ENCODE assay signal across 14 cellular contexts in the genomic region with DNA sequence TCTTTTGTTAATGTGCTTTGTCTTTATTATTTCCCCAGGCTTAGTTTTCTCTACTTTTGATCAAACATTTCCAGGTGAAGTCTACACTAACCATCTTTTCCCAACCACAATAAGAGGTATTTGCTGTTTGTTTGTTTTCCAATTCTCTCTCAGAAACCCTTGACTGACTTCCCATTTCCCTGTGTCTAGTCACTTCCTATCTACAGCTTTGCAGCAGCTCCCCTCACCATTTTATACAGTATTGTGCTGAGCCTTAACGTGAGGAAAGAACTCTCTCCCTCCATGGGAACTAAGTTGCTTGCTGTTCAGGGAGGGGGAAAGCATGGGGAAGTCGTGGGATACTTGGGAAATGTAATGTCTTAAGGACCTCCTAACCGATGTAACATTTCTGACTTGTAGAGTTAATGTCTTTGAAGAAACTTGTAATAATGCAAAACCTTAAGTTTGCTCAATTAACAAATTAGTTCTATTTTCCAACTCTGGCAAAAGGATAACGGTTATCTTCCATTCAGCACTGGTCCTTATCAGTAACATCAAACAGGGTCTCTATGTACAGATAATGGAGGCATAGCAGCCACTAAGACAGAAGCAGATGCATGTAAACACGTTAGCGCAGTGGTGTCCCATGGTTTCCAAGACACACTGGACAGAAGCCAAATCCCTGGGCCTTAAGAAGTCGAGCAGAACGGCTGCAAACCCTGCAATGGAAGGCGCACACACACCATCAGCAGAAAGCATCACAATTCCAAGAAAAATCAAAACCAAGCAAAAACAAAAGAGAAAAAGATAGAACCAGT. TPM values are rescaled to one million over a fixed set of nuclear protein-coding genes. Genes with fewer than 3 reads are reported as not detected.
A peak's percentile ranks its signal among the peaks of the same experiment; 100 is the strongest.
DNase-seq lines count a peak whose midpoint lies in the region; ATAC-seq, FAIRE-seq and TF ChIP-seq lines count a peak whose summit lies in the region.
"Had no signal": no experiment of that assay in that cellular context is flagged by ENCODE, and none has a peak within 500 bp of the region (broad histone marks: within the 10 kb centered on the region; RNA-seq: fewer than 3 reads in every experiment).

No MANE protein-coding gene starts in this region.

- TF ChIP-seq CTCF in BE2C (IDR thresholded peaks at IDR 0.05; ENCODE audit: low read depth, low read length): no peak

- H3K36me3 Mint-ChIP-seq in activated T-helper 2 cell treated with anti-CD3 and anti-CD28 coated beads, Interferon-gamma antibody, Interleukin-2, Interleukin-4, amounts not matched to agents 10 μg/mL and 5 μg/mL and 100 μg/mL, durations not matched to agents 14 hours and 24 hours and 36 hours (ENCODE audit: low read depth): peaks cover 33% of the 10 kb centered on the region

- H3K9me3 Mint-ChIP-seq in activated T-helper 2 cell treated with anti-CD3 and anti-CD28 coated beads, Interferon-gamma antibody, Interleukin-2, Interleukin-4, amounts not matched to agents 10 μg/mL and 5 μg/mL and 100 μg/mL, durations not matched to agents 14 hours and 24 hours and 36 hours: no peaks in the 10 kb centered on the region

- H3K27me3 Mint-ChIP-seq in activated T-helper 2 cell treated with anti-CD3 and anti-CD28 coated beads, Interferon-gamma antibody, Interleukin-2, Interleukin-4, amounts not matched to agents 10 μg/mL and 5 μg/mL and 100 μg/mL, durations not matched to agents 14 hours and 24 hours and 36 hours (ENCODE audit: low read depth): no peaks in the 10 kb centered on the region

- no peaks in the 10 kb centered on the region for H3K9me3 ChIP-seq in BE2C
- H3K9me3 ChIP-seq in right cardiac atrium (ENCODE audit: control insufficient read depth, low read length): no peaks in the 10 kb centered on the region
- H3K9me3 ChIP-seq: BLaER1 had no signal

- H3K4me1 ChIP-seq in BE2C: peaks cover 30% of the 10 kb centered on the region
- H3K4me1 ChIP-seq in right cardiac atrium (ENCODE audit: control insufficient read depth, insufficient read depth, low read length): peaks cover 13% of the 10 kb centered on the region
- H3K4me1 ChIP-seq: BLaER1 had no signal

- H3K4me3 ChIP-seq in BE2C (ENCODE audit: low read depth, low read length): no peak overlapping the region
- no peak overlapping the region for H3K4me3 ChIP-seq in right cardiac atrium (ENCODE audit: low read length)
- H3K4me3 ChIP-seq: BLaER1 had no signal

- peak overlapping the region; percentile 26 for H3K27ac Mint-ChIP-seq in activated T-helper 2 cell treated with anti-CD3 and anti-CD28 coated beads, Interferon-gamma antibody, Interleukin-2, Interleukin-4, amounts not matched to agents 10 μg/mL and 5 μg/mL and 100 μg/mL, durations not matched to agents 14 hours and 24 hours and 36 hours

- H3K27me3 ChIP-seq in BE2C: no peaks in the 10 kb centered on the region
- H3K27me3 ChIP-seq in right cardiac atrium (ENCODE audit: control insufficient read depth, insufficient read depth): no peaks in the 10 kb centered on the region
- H3K27me3 ChIP-seq: BLaER1 had no signal

- intact Hi-C loops in activated T-helper 2 cell treated with anti-CD3 and anti-CD28 coated beads, Interferon-gamma antibody, Interleukin-2, Interleukin-4, amounts not matched to agents 10 μg/mL and 5 μg/mL and 100 μg/mL, durations not matched to agents 14 hours and 24 hours and 36 hours (cut with micrococcal nuclease): no loop called here
- intact Hi-C loops in right cardiac atrium (cut with DNase I): no loop called here

- DNase-seq in BE2C (peak; percentile 77), NCI-H1105 (lab: John Stamatoyannopoulos, UW) (peak; percentile 20), right cardiac atrium (peak in 2 of 3 donors; percentile 26 to 68), NCI-H1694 (lab: John Stamatoyannopoulos, UW) (no peak), SKM-1 (lab: John Stamatoyannopoulos, UW; ENCODE audit: unreplicated experiment) (no peak), HTR-8/SVneo (ENCODE audit: insufficient read length, low spot score) (no peak)
- no peak for DNase-seq in activated T-helper 2 cell treated with anti-CD3 and anti-CD28 coated beads, Interferon-gamma antibody, Interleukin-2, Interleukin-4, amounts not matched to agents 10 μg/mL and 5 μg/mL and 100 μg/mL, durations not matched to agents 14 hours and 24 hours and 36 hours (ENCODE audit: low spot score)
- DNase-seq: MM.1S; stimulated activated CD4-positive, alpha-beta T cell treated with anti-CD3 and anti-CD28 coated beads, Interleukin-15, amount 100 ng/mL, for 24 hours had no signal

- H3K36me3 ChIP-seq in BE2C: peaks cover 3% of the 10 kb centered on the region; the same call in 1 of the 2 replicates

- peaks cover 10% of the 10 kb centered on the region for H3K4me1 Mint-ChIP-seq in activated T-helper 2 cell treated with anti-CD3 and anti-CD28 coated beads, Interferon-gamma antibody, Interleukin-2, Interleukin-4, amounts not matched to agents 10 μg/mL and 5 μg/mL and 100 μg/mL, durations not matched to agents 14 hours and 24 hours and 36 hours (ENCODE audit: low read depth)

- peak; percentile 27 to 29 for ATAC-seq in right cardiac atrium
- no peak for ATAC-seq in GM21515 (IDR thresholded peaks at IDR 0.05; ENCODE audit: unreplicated experiment)

- no peak overlapping the region for H3K27ac ChIP-seq in right cardiac atrium (ENCODE audit: low read length)
- H3K27ac ChIP-seq: BLaER1 had no signal

- 30% methylated on average over 9 of the region's 9 CpGs for whole genome bisulfite sequencing in right cardiac atrium

- no peak overlapping the region for H3K4me3 Mint-ChIP-seq in activated T-helper 2 cell treated with anti-CD3 and anti-CD28 coated beads, Interferon-gamma antibody, Interleukin-2, Interleukin-4, amounts not matched to agents 10 μg/mL and 5 μg/mL and 100 μg/mL, durations not matched to agents 14 hours and 24 hours and 36 hours (ENCODE audit: low read depth)

- no peak for FAIRE-seq in HTR-8/SVneo (lab: Jason Lieb, UNC)
- FAIRE-seq: bronchial epithelial cell, keratinocyte, TTC549 had no signal

RNA-seq across cellular contexts. Expression of gene NPTN, which starts 39.7 kb away (rescaled TPM):
- 104 TPM for polyA plus RNA-seq in BE2C (2012; ENCODE audit: insufficient read depth, insufficient read length, low read depth)
- 69.3 and 76.6 TPM in 2 replicates for total RNA-seq in activated T-helper 2 cell treated with anti-CD3 and anti-CD28 coated beads, Interferon-gamma antibody, Interleukin-2, Interleukin-4, amounts not matched to agents 10 μg/mL and 5 μg/mL and 100 μg/mL, durations not matched to agents 14 hours and 24 hours and 36 hours
- 100 to 1,000 TPM; 262 to 320 (median 306) TPM for total RNA-seq in right cardiac atrium
- polyA plus RNA-seq in right cardiac atrium: 300 TPM

Comparison
In these comparisons a context has a peak if more than half of its experiments do, and no peak if none do; other contexts are left out.
1. DNase-seq: peak in BE2C (single experiment), NCI-H1105 (single experiment) and right cardiac atrium (2 of 3); none in activated T-helper 2 cell treated with anti-CD3 and anti-CD28 coated beads, Interferon-gamma antibody, Interleukin-2, Interleukin-4, amounts not matched to agents 10 μg/mL and 5 μg/mL and 100 μg/mL, durations not matched to agents 14 hours and 24 hours and 36 hours (single experiment), NCI-H1694 (single experiment), SKM-1 (single experiment) and HTR-8/SVneo (single experiment).